21 cellular contexts compared by ENCODE assay signal in genomic region chr13:110381029-110381360, GRCh38.
DNase-seq lines count a peak whose midpoint lies in the region; ATAC-seq, FAIRE-seq and TF ChIP-seq lines count a peak whose summit lies in the region.
"Had no signal": no experiment of that assay in that cellular context is flagged by ENCODE, and none has a peak within 500 bp of the region (broad histone marks: within the 10 kb centered on the region; RNA-seq: fewer than 3 reads in every experiment).

No MANE protein-coding gene starts in this region.

- H3K9me3 ChIP-seq in AG04450 (ENCODE audit: control insufficient read depth, insufficient read depth, low read length) (peaks cover 4% of the 10 kb centered on the region; the same call in 1 of the 2 replicates), gastroesophageal sphincter (no peaks in the 10 kb centered on the region)
- H3K9me3 ChIP-seq: prostate gland had no signal

- H3K27ac ChIP-seq in AG04450 (ENCODE audit: low read depth, low read length) (peak overlapping the region; percentile 95), gastroesophageal sphincter (peak overlapping the region in 3 of 4 donors; percentile 68 to 84 (median 81)), rectal smooth muscle tissue (ENCODE audit: low read depth, low read length) (peak overlapping the region; percentile 60)
- H3K27ac ChIP-seq: prostate gland had no signal

- peaks cover 15% of the 10 kb centered on the region for H3K36me3 Mint-ChIP-seq in WTC11

- peaks cover 28% of the 10 kb centered on the region for H3K4me1 Mint-ChIP-seq in WTC11
- H3K4me1 Mint-ChIP-seq: activated CD8-positive, alpha-beta memory T cell treated with anti-CD3 and anti-CD28 coated beads, Interleukin-2, amount 10 ng/mL, durations not matched to agents 7 days and 5 days had no signal

- FAIRE-seq in GM12892 (lab: Jason Lieb, UNC), result no peak
- FAIRE-seq: endometrium, frontal cortex had no signal

- peaks cover 31% of the 10 kb centered on the region for H3K27me3 Mint-ChIP-seq in WTC11 (ENCODE audit: low read depth)

- H3K27ac Mint-ChIP-seq in WTC11, result no peak overlapping the region
- H3K27ac Mint-ChIP-seq: activated CD8-positive, alpha-beta memory T cell treated with anti-CD3 and anti-CD28 coated beads, Interleukin-2, amount 10 ng/mL, durations not matched to agents 7 days and 5 days had no signal

- H3K36me3 ChIP-seq in gastroesophageal sphincter (no peaks in the 10 kb centered on the region), rectal smooth muscle tissue (ENCODE audit: control insufficient read depth, insufficient read depth, low read length) (peaks cover 3% of the 10 kb centered on the region)
- H3K36me3 ChIP-seq: prostate gland had no signal

- POLR2A ChIA-PET in AG04450 (lab: Yijun Ruan, JAX), result interaction anchor here (0.5 kb wide), 2 partner anchors 17 to 26 kb away, joined by 4 to 5 read pairs; no protein-coding TSS in a partner anchor
- POLR2A ChIA-PET in WTC11 (lab: Charles Lee), result no interaction called here

- no peaks in the 10 kb centered on the region for H3K27me3 ChIP-seq in AG04450 (ENCODE audit: control insufficient read depth, insufficient read depth, low read length)
- H3K27me3 ChIP-seq in gastroesophageal sphincter, result no peaks in the 10 kb centered on the region
- H3K27me3 ChIP-seq in rectal smooth muscle tissue (ENCODE audit: control insufficient read depth, insufficient read depth, low read length), result no peaks in the 10 kb centered on the region

- H3K4me3 ChIP-seq in AG04450 (ENCODE audit: low read depth, low read length) (no peak overlapping the region), gastroesophageal sphincter (no peak overlapping the region), rectal smooth muscle tissue (ENCODE audit: low read length) (no peak overlapping the region)
- H3K4me3 ChIP-seq: prostate gland had no signal

- H3K4me1 ChIP-seq in gastroesophageal sphincter (peaks cover 14 to 83% (median 22%) of the 10 kb centered on the region in 3 donors), rectal smooth muscle tissue (ENCODE audit: control insufficient read depth, insufficient read depth, low read length) (peaks cover 31% of the 10 kb centered on the region)
- H3K4me1 ChIP-seq: prostate gland had no signal

- no peak for ATAC-seq in WTC11
- ATAC-seq in gastroesophageal sphincter, result no peak
- no peak for ATAC-seq in HG02759 (IDR thresholded peaks at IDR 0.05; ENCODE audit: unreplicated experiment)
- ATAC-seq in HG02938 (IDR thresholded peaks at IDR 0.05; ENCODE audit: unreplicated experiment), result no peak
- ATAC-seq: activated CD8-positive, alpha-beta memory T cell treated with anti-CD3 and anti-CD28 coated beads, Interleukin-2, amount 10 ng/mL, durations not matched to agents 7 days and 5 days; left ventricle myocardium superior had no signal

- TF ChIP-seq POLR2A in gastroesophageal sphincter (IDR thresholded peaks at IDR 0.05), result no peak
- TF ChIP-seq POLR2A in GM12892 (IDR thresholded peaks at IDR 0.05; ENCODE audit: low read depth, low read length), result no peak

- peaks cover 13% of the 10 kb centered on the region for H3K9me3 Mint-ChIP-seq in WTC11

- CTCF ChIA-PET in AG04450 (lab: Charles Lee) (no interaction called here), WTC11 (lab: Charles Lee) (no interaction called here)

- no peak overlapping the region for H3K4me3 Mint-ChIP-seq in WTC11
- H3K4me3 Mint-ChIP-seq: activated CD8-positive, alpha-beta memory T cell treated with anti-CD3 and anti-CD28 coated beads, Interleukin-2, amount 10 ng/mL, durations not matched to agents 7 days and 5 days had no signal

- no peak for TF ChIP-seq EP300 in gastroesophageal sphincter (IDR thresholded peaks at IDR 0.05)

- DNase-seq in AG04450 (ENCODE audit: low read depth, low spot score), result no peak
- DNase-seq in WTC11 (ENCODE audit: low spot score), result no peak
- DNase-seq in GM12892 (ENCODE audit: insufficient read length), result no peak
- DNase-seq in DMS79 (lab: John Stamatoyannopoulos, UW), result no peak
- DNase-seq: activated CD4-positive, alpha-beta T cell treated with anti-CD3 and anti-CD28 coated beads for 1 hour; activated CD8-positive, alpha-beta memory T cell treated with anti-CD3 and anti-CD28 coated beads, Interleukin-2, amount 10 ng/mL, durations not matched to agents 7 days and 5 days; activated effector memory CD4-positive, alpha-beta T cell treated with anti-CD3 and anti-CD28 coated beads, Interleukin-2, amount 50 U/mL, for 16 hours; KBM-7; left ventricle myocardium superior; NCI-H1048; NCI-H2081; NCI-H524; stimulated activated naive CD4-positive, alpha-beta T cell; T-helper 9 cell had no signal

- WGBS in gastroesophageal sphincter (ENCODE audit: low coverage in 1 of 2), 2 donors, result 79 to 97% methylated on average over 5 to 11 of the region's 12 CpGs

- TF ChIP-seq CTCF in AG04450 (IDR thresholded peaks at IDR 0.05; ENCODE audit: low read depth, low read length) (no peak), WTC11 (IDR thresholded peaks at IDR 0.05) (no peak), gastroesophageal sphincter (IDR thresholded peaks at IDR 0.05) (no peak)

- H3K9ac ChIP-seq in rectal smooth muscle tissue (ENCODE audit: low read length), result no peak overlapping the region

TF ChIP-seq in WTC11, 78 proteins besides CTCF, POLR2A, EP300 and RAD21:
- TF ChIP-seq ESRRA (CRISPR knock-in tag; IDR thresholded peaks at IDR 0.05; ENCODE audit: borderline replicate concordance) (no peak), ZBTB43 (CRISPR knock-in tag; IDR thresholded peaks at IDR 0.05) (peak; percentile 74)
